In the genomic region with DNA sequence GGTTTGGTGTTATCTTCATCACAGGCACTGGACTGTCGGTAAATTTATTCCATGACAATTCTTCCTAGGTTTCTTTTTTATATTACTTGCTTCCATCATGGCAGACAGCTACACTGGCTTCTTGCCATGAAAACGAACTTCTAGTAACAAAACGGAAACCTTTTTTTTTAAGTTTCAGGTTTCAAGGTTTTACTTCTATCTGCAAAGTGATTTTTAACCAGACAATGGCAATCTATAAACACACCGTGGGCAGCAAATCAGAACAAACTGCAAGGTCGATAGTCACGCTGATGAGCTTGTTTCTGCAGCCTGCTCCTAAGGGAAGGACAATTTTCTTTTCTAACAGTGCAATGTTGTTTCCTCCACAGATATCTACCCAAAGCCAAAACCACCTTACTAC, we compare ENCODE assay signal across 19 cellular contexts. TPM values are rescaled to one million over a fixed set of nuclear protein-coding genes. Genes with fewer than 3 reads are reported as not detected.
DNase-seq lines count a peak whose midpoint lies in the region; ATAC-seq, FAIRE-seq and TF ChIP-seq lines count a peak whose summit lies in the region.
"Had no signal": no experiment of that assay in that cellular context is flagged by ENCODE, and none has a peak within 500 bp of the region (broad histone marks: within the 10 kb centered on the region; RNA-seq: fewer than 3 reads in every experiment).

No MANE protein-coding gene starts in this region.

- peaks cover 10% of the 10 kb centered on the region for H3K4me1 Mint-ChIP-seq in activated CD4-positive, alpha-beta T cell treated with anti-CD3 and anti-CD28 coated beads, Interleukin-2, amount 10 ng/mL, durations not matched to agents 7 days and 5 days

- H4K20me1 ChIP-seq in OCI-LY3 (ENCODE audit: insufficient read depth, low read length): no peaks in the 10 kb centered on the region

- H3K4ac ChIP-seq in mesendoderm (ENCODE audit: low read depth, low read length): no peak overlapping the region

- H4K8ac ChIP-seq in mesendoderm (ENCODE audit: low read depth, low read length): no peak overlapping the region

- H3K36me3 ChIP-seq in OCI-LY3 (replicated peaks; ENCODE audit: low read depth, low read length) (no peaks in the 10 kb centered on the region), mesendoderm (ENCODE audit: control insufficient read depth, insufficient read depth, low read length) (no peaks in the 10 kb centered on the region)
- H3K36me3 ChIP-seq: cardiac muscle cell had no signal

- H3K79me2 ChIP-seq in OCI-LY3 (ENCODE audit: low read length) (no peaks in the 10 kb centered on the region), mesendoderm (ENCODE audit: control insufficient read depth, insufficient read depth, low read length) (no peaks in the 10 kb centered on the region)

- H3K4me3 ChIP-seq in OCI-LY3 (ENCODE audit: low read length) (peak overlapping the region; percentile 29), mesendoderm (ENCODE audit: low read length) (no peak overlapping the region)
- H3K4me3 ChIP-seq: cardiac muscle cell had no signal

- ATAC-seq in HG02870 (IDR thresholded peaks at IDR 0.05; ENCODE audit: unreplicated experiment) (peak; percentile 47), GM18870 (IDR thresholded peaks at IDR 0.05; ENCODE audit: unreplicated experiment) (no peak)
- ATAC-seq: activated T-cell treated with anti-CD3 and anti-CD28 coated beads, Interleukin-2, amount 50 U/mL, for 4 hours had no signal

- no peaks in the 10 kb centered on the region for H3K9me3 ChIP-seq in OCI-LY3 (ENCODE audit: insufficient read depth, low read length)

- H4K5ac ChIP-seq in mesendoderm (ENCODE audit: low read length): no peak overlapping the region

- peaks cover 18% of the 10 kb centered on the region for H3K27me3 ChIP-seq in OCI-LY3 (ENCODE audit: low read depth, low read length)
- H3K27me3 ChIP-seq in mesendoderm (ENCODE audit: insufficient read depth, low read length, poor library complexity): no peaks in the 10 kb centered on the region
- H3K27me3 ChIP-seq: cardiac muscle cell had no signal

- H3K4me3 Mint-ChIP-seq in activated CD4-positive, alpha-beta T cell treated with anti-CD3 and anti-CD28 coated beads, Interleukin-2, amount 10 ng/mL, durations not matched to agents 7 days and 5 days: no peak overlapping the region
- H3K4me3 Mint-ChIP-seq: activated T-cell treated with anti-CD3 and anti-CD28 coated beads, Interleukin-2, amount 50 U/mL, for 4 hours had no signal

- no peak overlapping the region for H2AK5ac ChIP-seq in mesendoderm (ENCODE audit: low read length)

- TF ChIP-seq POLR2A in GM12892 (IDR thresholded peaks at IDR 0.05; ENCODE audit: low read depth, low read length): no peak

- WGBS in mesendoderm (ENCODE audit: extremely low coverage, insufficient coverage, low lambda C conversion rate): no CpG with 5 or more reads among the region's 6 CpGs

- no peak for TF ChIP-seq CTCF in OCI-LY3 (IDR thresholded peaks at IDR 0.05; ENCODE audit: low read depth, low read length)

- CTCF ChIA-PET in activated CD4-positive, alpha-beta T cell treated with anti-CD3 and anti-CD28 coated beads, Interleukin-2, amount 10 ng/mL, durations not matched to agents 7 days and 5 days (lab: Charles Lee): no interaction called here

- no peak overlapping the region for H3K27ac Mint-ChIP-seq in activated CD4-positive, alpha-beta T cell treated with anti-CD3 and anti-CD28 coated beads, Interleukin-2, amount 10 ng/mL, durations not matched to agents 7 days and 5 days

- no peak overlapping the region for H2AFZ ChIP-seq in OCI-LY3 (ENCODE audit: low read depth, low read length)

- H3K36me3 Mint-ChIP-seq in activated CD4-positive, alpha-beta T cell treated with anti-CD3 and anti-CD28 coated beads, Interleukin-2, amount 10 ng/mL, durations not matched to agents 7 days and 5 days (ENCODE audit: low read depth): no peaks in the 10 kb centered on the region

- H3K18ac ChIP-seq in mesendoderm (ENCODE audit: low read length): peak overlapping the region; percentile 47

- no peak overlapping the region for H3K27ac ChIP-seq in OCI-LY3 (ENCODE audit: low read length)
- peak overlapping the region; percentile 57 for H3K27ac ChIP-seq in mesendoderm (ENCODE audit: low read depth, low read length)
- H3K27ac ChIP-seq: cardiac muscle cell had no signal

- no peak overlapping the region for H2BK15ac ChIP-seq in mesendoderm (replicated peaks; ENCODE audit: low read depth)

- no peaks in the 10 kb centered on the region for H3K79me1 ChIP-seq in mesendoderm (ENCODE audit: low read length)

- H3K4me2 ChIP-seq in OCI-LY3 (ENCODE audit: low read length): peak overlapping the region; percentile 38
- H3K4me2 ChIP-seq in mesendoderm (ENCODE audit: low read length): no peak overlapping the region

- POLR2A ChIA-PET in activated CD4-positive, alpha-beta T cell treated with anti-CD3 and anti-CD28 coated beads, Interleukin-2, amount 10 ng/mL, durations not matched to agents 7 days and 5 days (lab: Charles Lee): no interaction called here

- peak overlapping the region; percentile 76 for H3K56ac ChIP-seq in mesendoderm (ENCODE audit: low read length)

- H2BK120ac ChIP-seq in mesendoderm (ENCODE audit: low read depth, low read length): peak overlapping the region; percentile 61

- DNase-seq in GM12892 (ENCODE audit: insufficient read length): no peak
- no peak for DNase-seq in mesendoderm
- no peak for DNase-seq in GM03348 (ENCODE audit: low spot score)
- DNase-seq in SKM-1 treated with dmso at 0.1 percent for 144 hours (lab: John Stamatoyannopoulos, UW; ENCODE audit: unreplicated experiment): no peak
- no peak for DNase-seq in activated CD4-positive, alpha-beta T cell treated with anti-CD3 and anti-CD28 coated beads, Interleukin-2, amount 10 ng/mL, durations not matched to agents 7 days and 5 days
- DNase-seq: activated T-cell treated with anti-CD3 and anti-CD28 coated beads, Interleukin-2, amount 50 U/mL, for 4 hours; Calu3; GDM1; GOT3; hypothalamus; Karpas-422; left colon; NCI-H1436; NCI-H226; SIG-M5 had no signal

- no peaks in the 10 kb centered on the region for H3K9me3 Mint-ChIP-seq in activated CD4-positive, alpha-beta T cell treated with anti-CD3 and anti-CD28 coated beads, Interleukin-2, amount 10 ng/mL, durations not matched to agents 7 days and 5 days
- H3K9me3 Mint-ChIP-seq: activated T-cell treated with anti-CD3 and anti-CD28 coated beads, Interleukin-2, amount 50 U/mL, for 4 hours had no signal

- FAIRE-seq in GM12892 (lab: Jason Lieb, UNC): peak; percentile 74

- H3K4me1 ChIP-seq in OCI-LY3 (ENCODE audit: low read length) (peaks cover 18% of the 10 kb centered on the region), mesendoderm (ENCODE audit: control insufficient read depth, low read depth, low read length) (peaks cover 2% of the 10 kb centered on the region)

- H3K9ac ChIP-seq in OCI-LY3 (ENCODE audit: low read length) (no peak overlapping the region), mesendoderm (ENCODE audit: low read length) (no peak overlapping the region)

- H2BK5ac ChIP-seq in mesendoderm (ENCODE audit: low read length): peak overlapping the region; percentile 63

- no peak overlapping the region for H3K23ac ChIP-seq in mesendoderm (ENCODE audit: low read length)

- peaks cover 7% of the 10 kb centered on the region for H3K27me3 Mint-ChIP-seq in activated CD4-positive, alpha-beta T cell treated with anti-CD3 and anti-CD28 coated beads, Interleukin-2, amount 10 ng/mL, durations not matched to agents 7 days and 5 days

RNA-seq across cellular contexts. Expression of a gene that starts 29.9 kb away (rescaled TPM):
- polyA plus RNA-seq in GM12892 (2012; ENCODE audit: missing spikeins): not detected
- 0.27 TPM for polyA plus RNA-seq in mesendoderm (2013, experiment 1 of 2)
- 0.17 TPM for polyA plus RNA-seq in mesendoderm (2013, experiment 2 of 2)
- total RNA-seq in activated CD4-positive, alpha-beta T cell treated with anti-CD3 and anti-CD28 coated beads, Interleukin-2, amount 10 ng/mL, durations not matched to agents 7 days and 5 days: not detected
- total RNA-seq: activated T-cell treated with anti-CD3 and anti-CD28 coated beads, Interleukin-2, amount 50 U/mL, for 4 hours; Calu3; cardiac muscle cell had no signal
- polyA plus RNA-seq: cardiac muscle cell had no signal

RNA-seq across cellular contexts. Expression of a gene that starts 47.0 kb away (rescaled TPM):
- polyA plus RNA-seq in GM12892 (2012; ENCODE audit: missing spikeins): not detected
- polyA plus RNA-seq in mesendoderm (2013, experiment 1 of 2): 44.8 TPM
- polyA plus RNA-seq in mesendoderm (2013, experiment 2 of 2): 47.1 TPM
- total RNA-seq in activated CD4-positive, alpha-beta T cell treated with anti-CD3 and anti-CD28 coated beads, Interleukin-2, amount 10 ng/mL, durations not matched to agents 7 days and 5 days: not detected
- total RNA-seq: activated T-cell treated with anti-CD3 and anti-CD28 coated beads, Interleukin-2, amount 50 U/mL, for 4 hours had no signal
